In the genomic region with DNA sequence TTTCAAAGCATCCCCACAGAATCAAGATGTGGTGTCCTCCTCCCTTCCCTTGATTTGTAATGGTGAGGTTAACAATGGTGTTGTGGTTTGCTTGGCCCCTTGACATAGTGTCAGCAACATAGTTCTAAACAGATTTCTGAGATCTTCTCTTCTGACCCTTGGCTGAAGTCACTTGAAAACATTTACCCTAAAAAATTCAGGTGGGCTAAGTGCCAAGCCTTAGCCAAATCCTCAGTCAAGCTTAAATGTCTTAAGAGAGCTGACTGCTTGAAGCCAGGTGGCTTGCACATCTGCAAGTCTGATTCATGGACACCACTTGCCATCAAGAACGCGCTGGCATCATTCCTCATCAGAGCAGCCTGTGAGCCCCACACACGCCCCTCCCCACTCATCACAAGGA, we compare ENCODE assay signal across 18 cellular contexts.
"Had no signal": no experiment of that assay in that cellular context is flagged by ENCODE, and none has a peak within 500 bp of the region (broad histone marks: within the 10 kb centered on the region; RNA-seq: fewer than 3 reads in every experiment).

No MANE protein-coding gene starts in this region.

- H3K4me1 Mint-ChIP-seq: central memory CD8-positive, alpha-beta T cell had no signal

- H3K27ac Mint-ChIP-seq: activated naive CD4-positive, alpha-beta T cell treated with anti-CD3 and anti-CD28 coated beads for 36 hours; naive thymus-derived CD8-positive, alpha-beta T cell had no signal

- H3K9me3 Mint-ChIP-seq: activated naive CD4-positive, alpha-beta T cell treated with anti-CD3 and anti-CD28 coated beads for 36 hours; activated T-cell treated with anti-CD3 and anti-CD28 coated beads, Interleukin-2, amount 50 U/mL, for 4 hours; central memory CD8-positive, alpha-beta T cell; naive thymus-derived CD8-positive, alpha-beta T cell had no signal

- DNase-seq: activated CD4-positive, alpha-beta T cell treated with anti-CD3 and anti-CD28 coated beads, Interleukin-2, amount 50 U/mL, for 1 hour; activated CD8-positive, alpha-beta memory T cell treated with anti-CD3 and anti-CD28 coated beads, Interleukin-2, amount 50 U/mL, for 4 hours; activated naive CD4-positive, alpha-beta T cell treated with anti-CD3 and anti-CD28 coated beads for 36 hours; activated T-cell treated with anti-CD3 and anti-CD28 coated beads, Interleukin-2, amount 50 U/mL, for 4 hours; anterior cingulate cortex; erythroblast; left cardiac atrium; mesenchymal stem cell; naive thymus-derived CD8-positive, alpha-beta T cell; occipital lobe; posterior cingulate gyrus; retina; stimulated activated CD4-positive, alpha-beta T cell treated with anti-CD3 and anti-CD28 coated beads, Interleukin-2, amount 100 ng/mL, for 24 hours; stimulated activated naive CD4-positive, alpha-beta T cell treated with Interleukin-2 at 50 U/mL for 16 hours; substantia nigra; T-helper 1 cell; tibial artery had no signal

- H3K4me3 Mint-ChIP-seq: activated naive CD4-positive, alpha-beta T cell treated with anti-CD3 and anti-CD28 coated beads for 36 hours; activated T-cell treated with anti-CD3 and anti-CD28 coated beads, Interleukin-2, amount 50 U/mL, for 4 hours; central memory CD8-positive, alpha-beta T cell; naive thymus-derived CD8-positive, alpha-beta T cell had no signal
